ENCODE assay signal across 21 cellular contexts in genomic region chr17:18198530-18198929, GRCh38. TPM values are rescaled to one million over a fixed set of nuclear protein-coding genes. Genes with fewer than 3 reads are reported as not detected.
DNase-seq lines count a peak whose midpoint lies in the region; ATAC-seq and TF ChIP-seq lines count a peak whose summit lies in the region.
"Had no signal": no experiment of that assay in that cellular context is flagged by ENCODE, and none has a peak within 500 bp of the region (broad histone marks: within the 10 kb centered on the region; RNA-seq: fewer than 3 reads in every experiment).

No MANE protein-coding gene starts in this region.

- H3K9me3 ChIP-seq in CD4-positive, alpha-beta T cell (ENCODE audit: control insufficient read depth, low read length) = no peaks in the 10 kb centered on the region
- H3K9me3 ChIP-seq in CD8-positive, alpha-beta T cell (ENCODE audit: low read length) = no peaks in the 10 kb centered on the region
- H3K9me3 ChIP-seq in naive thymus-derived CD4-positive, alpha-beta T cell (ENCODE audit: control insufficient read depth in 2 of 3, low read length in 3 of 3) = no peaks in the 10 kb centered on the region
- H3K9me3 ChIP-seq: gastroesophageal sphincter, right lobe of liver, tibial nerve had no signal

- TF ChIP-seq CTCF in CD4-positive, alpha-beta T cell (IDR thresholded peaks at IDR 0.05) = no peak
- no peak for TF ChIP-seq CTCF in CD8-positive, alpha-beta T cell (IDR thresholded peaks at IDR 0.05)
- TF ChIP-seq CTCF in glutamatergic neuron (IDR thresholded peaks at IDR 0.05; ENCODE audit: partially characterized antibody, unreplicated experiment) = no peak

- no peaks in the 10 kb centered on the region for H3K9me3 Mint-ChIP-seq in CD4-positive, alpha-beta T cell
- no peaks in the 10 kb centered on the region for H3K9me3 Mint-ChIP-seq in CD8-positive, alpha-beta T cell
- H3K9me3 Mint-ChIP-seq in central memory CD8-positive, alpha-beta T cell = no peaks in the 10 kb centered on the region
- no peaks in the 10 kb centered on the region for H3K9me3 Mint-ChIP-seq in naive thymus-derived CD4-positive, alpha-beta T cell
- peaks cover 11% of the 10 kb centered on the region for H3K9me3 Mint-ChIP-seq in glutamatergic neuron (ENCODE audit: unreplicated experiment)
- H3K9me3 Mint-ChIP-seq: GM23338; stimulated activated naive CD8-positive, alpha-beta T cell treated with anti-CD3 and anti-CD28 coated beads, Interleukin-15, amount 100 ng/mL, for 72 hours; WTC11 had no signal

- no peak for DNase-seq in CD4-positive, alpha-beta T cell
- no peak for DNase-seq in CD8-positive, alpha-beta T cell
- DNase-seq in central memory CD8-positive, alpha-beta T cell (ENCODE audit: low spot score in 2 of 2) = no peak
- DNase-seq in naive thymus-derived CD4-positive, alpha-beta T cell = no peak
- DNase-seq in glutamatergic neuron (no peak), DMS153 treated with DMSO at 0.1 percent for 48 hours (lab: John Stamatoyannopoulos, UW; ENCODE audit: unreplicated experiment) (no peak)
- DNase-seq: cerebellar nuclear complex; DMS53; effector CD4-positive, alpha-beta T cell; midbrain; NCI-H1417; NCI-H2081 treated with DMSO at 0.1 percent for 48 hours; NCI-H774; right lobe of liver; stimulated activated naive CD8-positive, alpha-beta T cell treated with anti-CD3 and anti-CD28 coated beads, Interleukin-15, amount 100 ng/mL, for 72 hours had no signal

- H3K36me3 ChIP-seq in CD8-positive, alpha-beta T cell (ENCODE audit: insufficient read depth, low read length) = peaks cover 48% of the 10 kb centered on the region
- H3K36me3 ChIP-seq in naive thymus-derived CD4-positive, alpha-beta T cell (ENCODE audit: control insufficient read depth in 2 of 3, insufficient read depth in 3 of 3, low read length in 3 of 3) = peaks cover 0 to 70% (median 0%) of the 10 kb centered on the region in 3 experiments

- H3K27ac Mint-ChIP-seq in CD4-positive, alpha-beta T cell = peak overlapping the region; percentile 70
- peak overlapping the region; percentile 81 for H3K27ac Mint-ChIP-seq in CD8-positive, alpha-beta T cell
- H3K27ac Mint-ChIP-seq in central memory CD8-positive, alpha-beta T cell (ENCODE audit: low read depth) = peak overlapping the region; percentile 43
- H3K27ac Mint-ChIP-seq in naive thymus-derived CD4-positive, alpha-beta T cell = peak overlapping the region in 8 of 9 donors; percentile 10 to 83 (median 56)
- no peak overlapping the region for H3K27ac Mint-ChIP-seq in glutamatergic neuron (ENCODE audit: unreplicated experiment)
- H3K27ac Mint-ChIP-seq: GM23338, WTC11 had no signal

- CTCF ChIA-PET in CD4-positive, alpha-beta T cell (lab: Charles Lee) = no interaction called here
- CTCF ChIA-PET in CD8-positive, alpha-beta T cell (lab: Charles Lee) = interaction anchor here (0.9 to 1.5 kb wide), 2 partner anchors 9 to 13 kb away, joined by 3 to 5 read pairs; no protein-coding TSS in a partner anchor
- CTCF ChIA-PET in naive thymus-derived CD4-positive, alpha-beta T cell (lab: Charles Lee) = interaction anchor here (0.9 kb wide), 1 partner anchor 56 kb away, joined by 3 read pairs; no protein-coding TSS in a partner anchor

- intact Hi-C loops in CD4-positive, alpha-beta T cell (cut with DNase I, micrococcal nuclease) = no loop called here
- intact Hi-C loops in CD8-positive, alpha-beta T cell (cut with DNase I, micrococcal nuclease) = no loop called here
- intact Hi-C loops in naive thymus-derived CD4-positive, alpha-beta T cell (cut with micrococcal nuclease) = no loop called here

- no peak overlapping the region for H3K27ac ChIP-seq in CD4-positive, alpha-beta T cell (ENCODE audit: low read depth, low read length)
- no peak overlapping the region for H3K27ac ChIP-seq in CD8-positive, alpha-beta T cell (ENCODE audit: low read depth, low read length)
- no peak overlapping the region for H3K27ac ChIP-seq in naive thymus-derived CD4-positive, alpha-beta T cell (ENCODE audit: low read depth, low read length)
- H3K27ac ChIP-seq: parathyroid adenoma, right lobe of liver, tibial nerve had no signal

- H3K27me3 ChIP-seq in CD4-positive, alpha-beta T cell (ENCODE audit: control insufficient read depth, insufficient read depth, low read length) = no peaks in the 10 kb centered on the region
- H3K27me3 ChIP-seq in CD8-positive, alpha-beta T cell (ENCODE audit: insufficient read depth, low read length) = no peaks in the 10 kb centered on the region
- H3K27me3 ChIP-seq in naive thymus-derived CD4-positive, alpha-beta T cell (ENCODE audit: control insufficient read depth in 2 of 2, insufficient read depth in 2 of 2, low read length in 2 of 2) = no peaks in the 10 kb centered on the region
- H3K27me3 ChIP-seq: gastroesophageal sphincter, right lobe of liver, tibial nerve had no signal

- H3K4me1 ChIP-seq in CD8-positive, alpha-beta T cell (ENCODE audit: insufficient read depth, low read length) = peaks cover 47% of the 10 kb centered on the region
- peaks cover 10 to 22% of the 10 kb centered on the region in 2 donors for H3K4me1 ChIP-seq in naive thymus-derived CD4-positive, alpha-beta T cell (ENCODE audit: control insufficient read depth in 2 of 2, insufficient read depth in 2 of 2, low read length in 2 of 2)

- H3K4me3 ChIP-seq in CD8-positive, alpha-beta T cell (ENCODE audit: low read depth, low read length) = no peak overlapping the region
- H3K4me3 ChIP-seq in naive thymus-derived CD4-positive, alpha-beta T cell (ENCODE audit: low read length) = no peak overlapping the region
- H3K4me3 ChIP-seq: gastroesophageal sphincter, GM23338, right lobe of liver, tibial nerve had no signal

- H3K4me3 Mint-ChIP-seq in CD4-positive, alpha-beta T cell = no peak overlapping the region
- H3K4me3 Mint-ChIP-seq in CD8-positive, alpha-beta T cell = no peak overlapping the region
- no peak overlapping the region for H3K4me3 Mint-ChIP-seq in central memory CD8-positive, alpha-beta T cell
- H3K4me3 Mint-ChIP-seq in naive thymus-derived CD4-positive, alpha-beta T cell = peak overlapping the region in 1 of 10 donors; percentile 29
- no peak overlapping the region for H3K4me3 Mint-ChIP-seq in glutamatergic neuron (ENCODE audit: unreplicated experiment)
- H3K4me3 Mint-ChIP-seq: GM23338; stimulated activated naive CD8-positive, alpha-beta T cell treated with anti-CD3 and anti-CD28 coated beads, Interleukin-15, amount 100 ng/mL, for 72 hours; WTC11 had no signal

- POLR2A ChIA-PET in CD4-positive, alpha-beta T cell (lab: Charles Lee) = interaction anchor here (0.6 kb wide), 1 partner anchor 15 kb away, joined by 3 read pairs; no protein-coding TSS in a partner anchor
- POLR2A ChIA-PET in CD8-positive, alpha-beta T cell (lab: Charles Lee) = interaction anchor here (2.5 kb wide), 1 partner anchor 15 kb away, joined by 13 read pairs; the partner anchor contains the start of gene ALKBH5
- POLR2A ChIA-PET in naive thymus-derived CD4-positive, alpha-beta T cell (lab: Charles Lee) = interaction anchor here (0.6 to 1.2 kb wide), 2 partner anchors 11 to 16 kb away, joined by 3 read pairs; no protein-coding TSS in a partner anchor

- H3K27me3 Mint-ChIP-seq in CD4-positive, alpha-beta T cell = no peaks in the 10 kb centered on the region
- no peaks in the 10 kb centered on the region for H3K27me3 Mint-ChIP-seq in CD8-positive, alpha-beta T cell (ENCODE audit: low read depth)
- no peaks in the 10 kb centered on the region for H3K27me3 Mint-ChIP-seq in central memory CD8-positive, alpha-beta T cell
- no peaks in the 10 kb centered on the region for H3K27me3 Mint-ChIP-seq in naive thymus-derived CD4-positive, alpha-beta T cell
- no peaks in the 10 kb centered on the region for H3K27me3 Mint-ChIP-seq in glutamatergic neuron (ENCODE audit: unreplicated experiment)
- H3K27me3 Mint-ChIP-seq: stimulated activated naive CD8-positive, alpha-beta T cell treated with anti-CD3 and anti-CD28 coated beads, Interleukin-15, amount 100 ng/mL, for 72 hours had no signal

- no peak for ATAC-seq in CD4-positive, alpha-beta T cell (ENCODE audit: poor library complexity)
- no peak for ATAC-seq in CD8-positive, alpha-beta T cell
- ATAC-seq in central memory CD8-positive, alpha-beta T cell (replicated peaks; ENCODE audit: extremely low read depth, poor library complexity, severe bottlenecking) = no peak
- ATAC-seq in naive thymus-derived CD4-positive, alpha-beta T cell = no peak
- ATAC-seq in HG03159 (IDR thresholded peaks at IDR 0.05; ENCODE audit: unreplicated experiment) = no peak
- ATAC-seq: gastroesophageal sphincter; GM23338; right lobe of liver; stimulated activated naive CD8-positive, alpha-beta T cell treated with anti-CD3 and anti-CD28 coated beads, Interleukin-15, amount 100 ng/mL, for 72 hours; WTC11 had no signal

- H3K4me1 Mint-ChIP-seq in CD4-positive, alpha-beta T cell (ENCODE audit: low read depth) = peaks cover 58% of the 10 kb centered on the region
- H3K4me1 Mint-ChIP-seq in CD8-positive, alpha-beta T cell (ENCODE audit: low read depth) = peaks cover 78% of the 10 kb centered on the region
- peaks cover 84% of the 10 kb centered on the region for H3K4me1 Mint-ChIP-seq in central memory CD8-positive, alpha-beta T cell
- H3K4me1 Mint-ChIP-seq in naive thymus-derived CD4-positive, alpha-beta T cell = peaks cover 43 to 76% (median 62%) of the 10 kb centered on the region in 7 donors
- H3K4me1 Mint-ChIP-seq in glutamatergic neuron (ENCODE audit: low read depth, unreplicated experiment) = peaks cover 2% of the 10 kb centered on the region

- H3K36me3 Mint-ChIP-seq in CD4-positive, alpha-beta T cell (ENCODE audit: low read depth) = peaks cover 81% of the 10 kb centered on the region
- peaks cover 84% of the 10 kb centered on the region for H3K36me3 Mint-ChIP-seq in CD8-positive, alpha-beta T cell
- peaks cover 56% of the 10 kb centered on the region for H3K36me3 Mint-ChIP-seq in central memory CD8-positive, alpha-beta T cell (ENCODE audit: insufficient read depth)
- H3K36me3 Mint-ChIP-seq in naive thymus-derived CD4-positive, alpha-beta T cell = peaks cover 5 to 42% (median 14%) of the 10 kb centered on the region in 5 donors
- H3K36me3 Mint-ChIP-seq in glutamatergic neuron (ENCODE audit: unreplicated experiment) = no peaks in the 10 kb centered on the region

RNA-seq across cellular contexts. Expression of gene ALKBH5, which starts 14.9 kb away (rescaled TPM):
- total RNA-seq in CD4-positive, alpha-beta T cell = 100 to 1,000 TPM; 117 to 119 TPM
- 100 to 1,000 TPM; 138 to 141 TPM for total RNA-seq in CD8-positive, alpha-beta T cell
- total RNA-seq in naive thymus-derived CD4-positive, alpha-beta T cell = 100 to 1,000 TPM in 3 of 5 experiments, 10 to 100 TPM in 2; 97.4 to 135 (median 108) TPM
- polyA plus RNA-seq in naive thymus-derived CD4-positive, alpha-beta T cell = 100 to 1,000 TPM; 121 to 154 TPM
- total RNA-seq in glutamatergic neuron (ENCODE audit: unreplicated experiment) = 62.7 TPM

RNA-seq across cellular contexts. Expression of gene LLGL1, which starts 26.9 kb away (rescaled TPM):
- 10 to 100 TPM; 10.8 to 11.6 TPM for total RNA-seq in CD4-positive, alpha-beta T cell
- 10 to 100 TPM; 12.5 TPM for total RNA-seq in CD8-positive, alpha-beta T cell
- 10 to 100 TPM; 12.9 to 21.6 (median 16.5) TPM for total RNA-seq in naive thymus-derived CD4-positive, alpha-beta T cell
- polyA plus RNA-seq in naive thymus-derived CD4-positive, alpha-beta T cell = 1 to 10 TPM in 1 of 2 donors, under 1 TPM in 1; 0.89 to 2.0 TPM
- 84.6 TPM for total RNA-seq in glutamatergic neuron (ENCODE audit: unreplicated experiment)
